Comparison of ENCODE assay signal across 8 cellular contexts in the genomic region with DNA sequence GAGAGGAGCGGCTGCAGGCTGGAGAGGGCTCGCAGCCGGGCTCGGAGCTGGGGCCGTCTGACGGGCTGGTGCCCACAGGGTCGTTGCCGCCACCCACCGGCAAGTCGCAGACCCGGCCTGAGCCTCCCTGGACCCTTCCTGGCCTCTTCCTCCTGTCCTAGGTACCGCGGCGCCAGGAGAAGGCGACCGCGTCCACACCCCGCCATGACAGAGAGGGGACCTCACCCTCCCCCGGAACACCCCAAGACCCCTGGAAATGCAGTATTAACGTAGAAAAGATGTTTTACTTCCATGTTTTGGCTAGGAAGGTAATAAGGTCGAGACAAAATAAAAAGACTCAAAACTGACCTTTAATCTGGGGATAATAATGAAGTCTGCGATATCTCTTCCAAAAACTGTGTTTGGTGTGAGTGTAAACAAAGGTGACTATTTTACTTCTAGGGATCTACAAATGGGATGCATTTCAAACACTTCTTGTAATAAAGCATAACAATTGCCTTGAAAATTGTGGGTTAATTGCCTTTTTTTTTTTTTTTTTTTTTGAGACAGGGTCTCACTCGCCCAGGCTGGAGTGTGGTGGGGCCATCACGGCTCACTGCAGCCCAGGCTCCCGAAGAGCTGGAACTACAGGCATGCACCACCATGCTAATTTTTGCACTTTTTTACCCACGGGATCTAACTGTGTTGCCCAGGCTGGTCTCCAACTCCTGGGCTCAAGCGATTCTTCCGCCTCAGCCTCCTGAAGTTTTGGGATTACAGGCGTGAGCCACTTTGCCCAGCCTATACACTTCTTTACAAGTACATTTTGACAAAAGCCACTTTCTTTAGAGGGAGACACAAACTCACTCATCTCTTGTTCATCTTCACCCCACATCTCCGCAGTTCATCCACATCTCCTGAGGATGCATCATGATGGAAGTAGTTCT. TPM values are rescaled to one million over a fixed set of nuclear protein-coding genes. Genes with fewer than 3 reads are reported as not detected.
DNase-seq lines count a peak whose midpoint lies in the region; ATAC-seq and TF ChIP-seq lines count a peak whose summit lies in the region.

No MANE protein-coding gene starts in this region.

- ATAC-seq in HG02840 (IDR thresholded peaks at IDR 0.05; ENCODE audit: low FRiP score, unreplicated experiment): peak; percentile 4

- peak overlapping the region; percentile 98 for H3K4me3 Mint-ChIP-seq in activated T-helper 2 cell treated with anti-CD3 and anti-CD28 coated beads, Interferon-gamma antibody, Interleukin-2, Interleukin-4, amounts not matched to agents 10 μg/mL and 5 μg/mL and 100 μg/mL, durations not matched to agents 14 hours and 24 hours and 36 hours (ENCODE audit: low read depth)
- H3K4me3 Mint-ChIP-seq in type B pancreatic cell: peak overlapping the region; percentile 97

- peaks cover 44% of the 10 kb centered on the region for H3K36me3 Mint-ChIP-seq in activated T-helper 2 cell treated with anti-CD3 and anti-CD28 coated beads, Interferon-gamma antibody, Interleukin-2, Interleukin-4, amounts not matched to agents 10 μg/mL and 5 μg/mL and 100 μg/mL, durations not matched to agents 14 hours and 24 hours and 36 hours (ENCODE audit: low read depth)
- H3K36me3 Mint-ChIP-seq in type B pancreatic cell: peaks cover 25% of the 10 kb centered on the region

- intact Hi-C loops in activated T-helper 2 cell treated with anti-CD3 and anti-CD28 coated beads, Interferon-gamma antibody, Interleukin-2, Interleukin-4, amounts not matched to agents 10 μg/mL and 5 μg/mL and 100 μg/mL, durations not matched to agents 14 hours and 24 hours and 36 hours (cut with micrococcal nuclease): loop anchor here (1.0 to 10.0 kb wide), 3 partner anchors 16 to 603 kb away; partner anchors contain the start of genes CLIC4, SRRM1 and SYF2

- no peak for DNase-seq in activated T-helper 2 cell treated with anti-CD3 and anti-CD28 coated beads, Interferon-gamma antibody, Interleukin-2, Interleukin-4, amounts not matched to agents 10 μg/mL and 5 μg/mL and 100 μg/mL, durations not matched to agents 14 hours and 24 hours and 36 hours (ENCODE audit: low spot score)
- DNase-seq in kidney epithelial cell (ENCODE audit: low read depth): no peak
- DNase-seq in type B pancreatic cell (ENCODE audit: extremely low spot score, unreplicated experiment): peak; percentile 7
- DNase-seq in NCI-H526 treated with DMSO at 0.1 percent for 48 hours (lab: John Stamatoyannopoulos, UW): no peak
- DNase-seq in NCI-H1048 (lab: John Stamatoyannopoulos, UW): no peak
- no peak for DNase-seq in activated effector memory CD4-positive, alpha-beta T cell treated with Interleukin-2 at 50 U/mL for 16 hours

- peak overlapping the region; percentile 98 for H3K27ac Mint-ChIP-seq in activated T-helper 2 cell treated with anti-CD3 and anti-CD28 coated beads, Interferon-gamma antibody, Interleukin-2, Interleukin-4, amounts not matched to agents 10 μg/mL and 5 μg/mL and 100 μg/mL, durations not matched to agents 14 hours and 24 hours and 36 hours
- peak overlapping the region; percentile 99 for H3K27ac Mint-ChIP-seq in type B pancreatic cell

- H3K27me3 ChIP-seq in kidney epithelial cell (ENCODE audit: control insufficient read depth, insufficient read depth, low read length): no peaks in the 10 kb centered on the region

- H3K36me3 ChIP-seq in kidney epithelial cell (ENCODE audit: control insufficient read depth, insufficient read depth, low read length): peaks cover 2% of the 10 kb centered on the region

- TF ChIP-seq CTCF in GM12873 (IDR thresholded peaks at IDR 0.05; ENCODE audit: insufficient read depth, low read depth, low read length, missing control alignments) (peak; percentile 41), kidney epithelial cell (IDR thresholded peaks at IDR 0.05; ENCODE audit: insufficient read depth, low read length, poor library complexity, severe bottlenecking) (peak; percentile 31), type B pancreatic cell (conservative IDR thresholded peaks at IDR 0.05) (peak; percentile 44)

- H3K4me3 ChIP-seq in kidney epithelial cell (ENCODE audit: low read depth, low read length): peak overlapping the region; percentile 93

- H3K9me3 Mint-ChIP-seq in activated T-helper 2 cell treated with anti-CD3 and anti-CD28 coated beads, Interferon-gamma antibody, Interleukin-2, Interleukin-4, amounts not matched to agents 10 μg/mL and 5 μg/mL and 100 μg/mL, durations not matched to agents 14 hours and 24 hours and 36 hours: no peaks in the 10 kb centered on the region
- no peaks in the 10 kb centered on the region for H3K9me3 Mint-ChIP-seq in type B pancreatic cell

- peaks cover 2% of the 10 kb centered on the region for H3K27me3 Mint-ChIP-seq in activated T-helper 2 cell treated with anti-CD3 and anti-CD28 coated beads, Interferon-gamma antibody, Interleukin-2, Interleukin-4, amounts not matched to agents 10 μg/mL and 5 μg/mL and 100 μg/mL, durations not matched to agents 14 hours and 24 hours and 36 hours (ENCODE audit: low read depth)
- H3K27me3 Mint-ChIP-seq in type B pancreatic cell: no peaks in the 10 kb centered on the region

- peaks cover 33% of the 10 kb centered on the region for H3K4me1 Mint-ChIP-seq in activated T-helper 2 cell treated with anti-CD3 and anti-CD28 coated beads, Interferon-gamma antibody, Interleukin-2, Interleukin-4, amounts not matched to agents 10 μg/mL and 5 μg/mL and 100 μg/mL, durations not matched to agents 14 hours and 24 hours and 36 hours (ENCODE audit: low read depth)
- peaks cover 31% of the 10 kb centered on the region for H3K4me1 Mint-ChIP-seq in type B pancreatic cell (ENCODE audit: unreplicated experiment)

RNA-seq across cellular contexts. Expression of gene RSRP1, which starts 0.8 kb away (rescaled TPM):
- total RNA-seq in activated T-helper 2 cell treated with anti-CD3 and anti-CD28 coated beads, Interferon-gamma antibody, Interleukin-2, Interleukin-4, amounts not matched to agents 10 μg/mL and 5 μg/mL and 100 μg/mL, durations not matched to agents 14 hours and 24 hours and 36 hours: 140 and 144 TPM in 2 replicates
- total RNA-seq in kidney epithelial cell (48.6 and 55.0 TPM in 2 replicates), type B pancreatic cell (ENCODE audit: low replicate concordance) (97.6 and 109 TPM in 2 replicates)

RNA-seq across cellular contexts. Expression of gene SYF2, which starts 15.8 kb away (rescaled TPM):
- total RNA-seq in activated T-helper 2 cell treated with anti-CD3 and anti-CD28 coated beads, Interferon-gamma antibody, Interleukin-2, Interleukin-4, amounts not matched to agents 10 μg/mL and 5 μg/mL and 100 μg/mL, durations not matched to agents 14 hours and 24 hours and 36 hours: 40.1 and 42.3 TPM in 2 replicates
- total RNA-seq in kidney epithelial cell: 63.3 and 80.7 TPM in 2 replicates
- 33.7 and 35.9 TPM in 2 replicates for total RNA-seq in type B pancreatic cell (ENCODE audit: low replicate concordance)

RNA-seq across cellular contexts. Expression of gene RHD, which starts 24.2 kb away (rescaled TPM):
- not detected in 2 replicates for total RNA-seq in activated T-helper 2 cell treated with anti-CD3 and anti-CD28 coated beads, Interferon-gamma antibody, Interleukin-2, Interleukin-4, amounts not matched to agents 10 μg/mL and 5 μg/mL and 100 μg/mL, durations not matched to agents 14 hours and 24 hours and 36 hours
- total RNA-seq in kidney epithelial cell (not detected in 2 replicates), type B pancreatic cell (ENCODE audit: low replicate concordance) (not detected in 2 replicates)
